Comparison of ENCODE assay signal across 12 cellular contexts in genomic region chr21:17451364-17451869, GRCh38.
DNase-seq lines count a peak whose midpoint lies in the region; ATAC-seq and TF ChIP-seq lines count a peak whose summit lies in the region.
"Had no signal": no experiment of that assay in that cellular context is flagged by ENCODE, and none has a peak within 500 bp of the region (broad histone marks: within the 10 kb centered on the region; RNA-seq: fewer than 3 reads in every experiment).

No MANE protein-coding gene starts in this region.

- H3K9me2 ChIP-seq in SK-N-SH = no peaks in the 10 kb centered on the region

- intact Hi-C loops in right cardiac atrium (cut with DNase I) = no loop called here
- intact Hi-C loops in upper lobe of right lung (cut with DNase I) = no loop called here

- H3K4me3 Mint-ChIP-seq in T-helper 17 cell = no peak overlapping the region
- H3K4me3 Mint-ChIP-seq: B cell had no signal

- H3K36me3 ChIP-seq in SK-N-SH (replicated peaks in 1 of 2; ENCODE audit: control insufficient read depth in 1 of 2, insufficient read depth in 2 of 2, low read length in 1 of 2) (no peaks in the 10 kb centered on the region), upper lobe of right lung (no peaks in the 10 kb centered on the region)

- TF ChIP-seq EP300 in SK-N-SH (IDR thresholded peaks at IDR 0.05; ENCODE audit: borderline replicate concordance in 1 of 2, low read depth in 1 of 2, low read length in 1 of 2) = no peak

- H3F3A ChIP-seq in SK-N-SH (replicated peaks; ENCODE audit: insufficient read depth) = peaks cover 9% of the 10 kb centered on the region

- DNase-seq in SK-N-SH (no peak), astrocyte of the hippocampus (ENCODE audit: low read depth, low spot score) (peak; percentile 59), right cardiac atrium (no peak), upper lobe of right lung (no peak), T-helper 17 cell (no peak), NCI-H128 (lab: John Stamatoyannopoulos, UW; ENCODE audit: unreplicated experiment) (no peak)
- no peak for DNase-seq in activated CD4-positive, alpha-beta T cell treated with anti-CD3 and anti-CD28 coated beads for 48 hours
- DNase-seq: activated gamma-delta T cell treated with Interleukin-2 at 50 U/mL for 16 hours; NCI-H187 treated with DMSO at 0.1 percent for 48 hours; stimulated activated CD4-positive, alpha-beta T cell treated with anti-CD3 and anti-CD28 coated beads, Interleukin-4, amount 100 ng/mL, for 24 hours had no signal

- CTCF ChIA-PET in SK-N-SH (lab: Yijun Ruan, JAX) = interaction anchor here (1.1 to 2.9 kb wide), 2 partner anchors 10 to 65 kb away, joined by 3 to 8 read pairs; no protein-coding TSS in a partner anchor

- POLR2A ChIA-PET in SK-N-SH (lab: Yijun Ruan, JAX) = no interaction called here

- TF ChIP-seq CTCF in SK-N-SH (IDR thresholded peaks at IDR 0.05) = no peak
- TF ChIP-seq CTCF in upper lobe of right lung (IDR thresholded peaks at IDR 0.05) = no peak

- no peak overlapping the region for H3K27ac Mint-ChIP-seq in T-helper 17 cell
- H3K27ac Mint-ChIP-seq: B cell had no signal

- H3K27ac ChIP-seq in SK-N-SH (ENCODE audit: low read depth in 2 of 2, low read length in 1 of 2) (peak overlapping the region in 1 of 2 experiments; percentile 37; a peak in 2 of 4 replicates), right cardiac atrium (ENCODE audit: low read length) (no peak overlapping the region), upper lobe of right lung (no peak overlapping the region)

- H3K4me1 Mint-ChIP-seq in T-helper 17 cell = peaks cover 6% of the 10 kb centered on the region
- H3K4me1 Mint-ChIP-seq: B cell had no signal

- no peaks in the 10 kb centered on the region for H3K79me2 ChIP-seq in SK-N-SH (ENCODE audit: insufficient read depth)

- H3K4me3 ChIP-seq in SK-N-SH (ENCODE audit: low read depth in 2 of 2, low read length in 1 of 2) (no peak overlapping the region), right cardiac atrium (ENCODE audit: low read length) (no peak overlapping the region), upper lobe of right lung (no peak overlapping the region)

- no peak overlapping the region for H3K9ac ChIP-seq in SK-N-SH

- H3K9me3 ChIP-seq in SK-N-SH (no peaks in the 10 kb centered on the region), right cardiac atrium (ENCODE audit: control insufficient read depth, low read length) (no peaks in the 10 kb centered on the region), upper lobe of right lung (no peaks in the 10 kb centered on the region), T-helper 17 cell (ENCODE audit: control insufficient read depth, low read length, poor library complexity, severe bottlenecking) (no peaks in the 10 kb centered on the region)

- no peaks in the 10 kb centered on the region for H4K20me1 ChIP-seq in SK-N-SH (ENCODE audit: insufficient read depth)

- H2AFZ ChIP-seq in SK-N-SH (ENCODE audit: low read depth) = peak overlapping the region; percentile 54; the same call in 1 of the 2 replicates

- no peak for TF ChIP-seq RAD21 in SK-N-SH (IDR thresholded peaks at IDR 0.05; ENCODE audit: low read length)

- peaks cover under 1% of the 10 kb centered on the region for H3K36me3 Mint-ChIP-seq in T-helper 17 cell (ENCODE audit: low read depth)

- 48% methylated on average over 4 of the region's 4 CpGs for WGBS in SK-N-SH (ENCODE audit: low lambda C conversion rate)
- 24% methylated on average over 4 of the region's 4 CpGs for WGBS in right cardiac atrium

- no peak overlapping the region for H3K4me2 ChIP-seq in SK-N-SH

- ATAC-seq in SK-N-SH treated with all-trans-retinoic acid at 6 μM for 48 hours (no peak), right cardiac atrium (peak; percentile 68 to 75), upper lobe of right lung (peak; percentile 61), T-helper 17 cell (no peak)

- no peaks in the 10 kb centered on the region for H3K4me1 ChIP-seq in SK-N-SH (ENCODE audit: control insufficient read depth in 1 of 2, insufficient read depth in 2 of 2, low read depth in 1 of 2, low read length in 1 of 2)
- H3K4me1 ChIP-seq in right cardiac atrium (ENCODE audit: control insufficient read depth, insufficient read depth, low read length) = peaks cover 3% of the 10 kb centered on the region
- H3K4me1 ChIP-seq in upper lobe of right lung = peaks cover 4% of the 10 kb centered on the region

- H3K27me3 Mint-ChIP-seq in T-helper 17 cell = peaks cover 19% of the 10 kb centered on the region
- H3K27me3 Mint-ChIP-seq: B cell had no signal

- H3K27me3 ChIP-seq in SK-N-SH (ENCODE audit: insufficient read depth) = no peaks in the 10 kb centered on the region
- no peaks in the 10 kb centered on the region for H3K27me3 ChIP-seq in right cardiac atrium (ENCODE audit: control insufficient read depth, insufficient read depth)
- no peaks in the 10 kb centered on the region for H3K27me3 ChIP-seq in upper lobe of right lung

TF ChIP-seq in SK-N-SH, 30 proteins besides CTCF, POLR2A, EP300 and RAD21:
- TF ChIP-seq USF2 (IDR thresholded peaks at IDR 0.05; ENCODE audit: borderline replicate concordance, low read depth, low read length) = no peak
- TF ChIP-seq JUND (IDR thresholded peaks at IDR 0.05) = peak; percentile 13; the same call in 1 of the 2 replicates
- peak; percentile 28; the same call in 1 of the 2 replicates for TF ChIP-seq FOSL2 (IDR thresholded peaks at IDR 0.05; ENCODE audit: borderline replicate concordance, low read depth)
TF ChIP-seq in SK-N-SH: peak in this region for 2.

TF ChIP-seq in SK-N-SH treated with all-trans-retinoic acid at 6 μM for 48 hours, 23 proteins besides CTCF, POLR2A, EP300 and RAD21:
- TF ChIP-seq POU6F1 (CRISPR knock-in tag; IDR thresholded peaks at IDR 0.05; ENCODE audit: borderline replicate concordance, low read depth) (no peak), CREB5 (CRISPR knock-in tag; IDR thresholded peaks at IDR 0.05; ENCODE audit: low read depth) (no peak), BACH2 (CRISPR knock-in tag; IDR thresholded peaks at IDR 0.05; ENCODE audit: borderline replicate concordance) (no peak), ZNF8 (CRISPR knock-in tag; IDR thresholded peaks at IDR 0.05) (no peak), ZNF70 (CRISPR knock-in tag; IDR thresholded peaks at IDR 0.05) (no peak), ZNF565 (CRISPR knock-in tag; conservative IDR thresholded peaks at IDR 0.05; ENCODE audit: low read depth) (no peak)

Comparison
In these comparisons a context has a peak if more than half of its experiments do, and no peak if none do; other contexts are left out.
1. ATAC-seq: peak in right cardiac atrium (2 of 2) and upper lobe of right lung (single experiment); none in SK-N-SH treated with all-trans-retinoic acid at 6 μM for 48 hours (single experiment) and T-helper 17 cell (single experiment).